Comparison of ENCODE assay signal across 8 cellular contexts in genomic region chr14:68975667-68976066, GRCh38. TPM values are rescaled to one million over a fixed set of nuclear protein-coding genes. Genes with fewer than 3 reads are reported as not detected.
DNase-seq lines count a peak whose midpoint lies in the region; ATAC-seq and TF ChIP-seq lines count a peak whose summit lies in the region.
"Had no signal": no experiment of that assay in that cellular context is flagged by ENCODE, and none has a peak within 500 bp of the region (broad histone marks: within the 10 kb centered on the region; RNA-seq: fewer than 3 reads in every experiment).

No MANE protein-coding gene starts in this region.

- H2BK20ac ChIP-seq in IMR-90 (ENCODE audit: low read depth, low read length) = peak overlapping the region; percentile 78

- H3K27ac ChIP-seq in IMR-90 (ENCODE audit: insufficient read depth, low read length) (peak overlapping the region; percentile 98), thyroid gland (peak overlapping the region in 2 of 3 donors; percentile 39 to 93)

- H3K4me1 ChIP-seq in IMR-90 (ENCODE audit: control insufficient read depth, insufficient read depth, low read length) (peaks cover 52% of the 10 kb centered on the region), thyroid gland (peaks cover 12 to 31% of the 10 kb centered on the region in 2 donors)

- POLR2A ChIA-PET in IMR-90 (lab: Charles Lee; ENCODE audit: unreplicated experiment) = interaction anchor here (0.9 to 3.4 kb wide), 5 partner anchors 17 to 82 kb away, joined by 3 to 11 read pairs (median 4); no protein-coding TSS in a partner anchor

- H3K79me1 ChIP-seq in IMR-90 (ENCODE audit: low read depth in 1 of 2, low read length in 2 of 2) = peaks cover 7 to 68% of the 10 kb centered on the region in 2 experiments; a peak in 3 of 4 replicates

- H3K36me3 ChIP-seq in IMR-90 (ENCODE audit: control insufficient read depth, insufficient read depth, low read length) (peaks cover 56% of the 10 kb centered on the region), thyroid gland (no peaks in the 10 kb centered on the region)

- peak overlapping the region; percentile 100 for H4K91ac ChIP-seq in IMR-90 (ENCODE audit: insufficient read depth, low read depth, low read length)

- DNase-seq in IMR-90 (peak; percentile 85), astrocyte of the hippocampus (ENCODE audit: low read depth, low spot score) (peak; percentile 83), iris pigment epithelial cell (ENCODE audit: low read depth) (peak; percentile 94), thyroid gland (peak; percentile 64 to 71), NCI-H2107 (lab: John Stamatoyannopoulos, UW) (no peak), DMS 273 treated with DMSO at 0.1 percent for 48 hours (lab: John Stamatoyannopoulos, UW) (no peak)
- DNase-seq: activated CD4-positive, alpha-beta T cell treated with anti-CD3 and anti-CD28 coated beads, Interleukin-2, amount 10 ng/mL, durations not matched to agents 24 days and 14 days had no signal

- H4K20me1 ChIP-seq in IMR-90 (ENCODE audit: insufficient read depth, low read length) = peaks cover 69% of the 10 kb centered on the region

- H3K18ac ChIP-seq in IMR-90 (ENCODE audit: low read depth, low read length) = peak overlapping the region; percentile 99

- intact Hi-C loops in IMR-90 (cut with micrococcal nuclease) = loop anchor here (2.0 to 5.0 kb wide), 2 partner anchors 35 to 113 kb away; no protein-coding TSS in a partner anchor
- intact Hi-C loops in thyroid gland (cut with DNase I) = loop anchor here (5.0 kb wide), 1 partner anchor 58 kb away; no protein-coding TSS in a partner anchor

- H2BK15ac ChIP-seq in IMR-90 (ENCODE audit: low read depth, low read length) = peak overlapping the region; percentile 98; the same call in 2 of the 3 replicates

- peak overlapping the region; percentile 99 for H3K4ac ChIP-seq in IMR-90 (ENCODE audit: low read depth, low read length)

- peak overlapping the region; percentile 26 for H2AFZ ChIP-seq in IMR-90 (replicated peaks; ENCODE audit: low read length, poor library complexity)

- H3K4me3 ChIP-seq in IMR-90 (ENCODE audit: insufficient read depth, low read depth, low read length) = peak overlapping the region; percentile 71
- H3K4me3 ChIP-seq in thyroid gland (replicated peaks in 1 of 3) = no peak overlapping the region

- peak overlapping the region; percentile 98 to 99; a peak in 3 of 4 replicates for H4K8ac ChIP-seq in IMR-90 (ENCODE audit: low read depth in 2 of 2, low read length in 2 of 2)

- peak; percentile 35; the same call in 1 of the 2 replicates for TF ChIP-seq RAD21 in IMR-90 (IDR thresholded peaks at IDR 0.05; ENCODE audit: low read length)

- dilution Hi-C loops in IMR-90 (cut with HindIII; ENCODE audit: low sequenced_read_pairs, unreplicated experiment) = no loop called here

- H3K9me3 ChIP-seq in IMR-90 (ENCODE audit: control insufficient read depth, insufficient read depth, low read length) (no peaks in the 10 kb centered on the region), thyroid gland (no peaks in the 10 kb centered on the region)

- peak; percentile 1; the same call in 1 of the 2 replicates for ATAC-seq in IMR-90 (ENCODE audit: low read depth)
- no peak for ATAC-seq in GM19452 (IDR thresholded peaks at IDR 0.05; ENCODE audit: unreplicated experiment)

- peak overlapping the region; percentile 99 for H3K23ac ChIP-seq in IMR-90 (ENCODE audit: low read depth, low read length)

- H2BK5ac ChIP-seq in IMR-90 (ENCODE audit: low read depth, low read length, poor library complexity, severe bottlenecking) = peak overlapping the region; percentile 98

- peak overlapping the region; percentile 99 for H2AK5ac ChIP-seq in IMR-90 (ENCODE audit: low read depth, low read length)

- peak overlapping the region; percentile 97 for H2BK120ac ChIP-seq in IMR-90 (ENCODE audit: low read depth, low read length)

- in situ Hi-C loops in IMR-90 (cut with MboI; ENCODE audit: low sequenced_read_pairs) = no loop called here

- H2AK9ac ChIP-seq in IMR-90 (replicated peaks; ENCODE audit: low read depth, low read length, poor library complexity) = peak overlapping the region; percentile 81

- H3K9ac ChIP-seq in IMR-90 (ENCODE audit: low read depth, low read length) = peak overlapping the region; percentile 100

- peak overlapping the region; percentile 99 for H3K14ac ChIP-seq in IMR-90 (replicated peaks; ENCODE audit: low read depth, low read length)

- WGBS in IMR-90 (ENCODE audit: extremely low coverage in 2 of 2, insufficient read length in 1 of 2), 2 experiments = no CpG with 5 or more reads among the region's 7 CpGs
- WGBS in thyroid gland, 2 donors = 29 to 34% methylated on average over 7 of the region's 7 CpGs

- H3K56ac ChIP-seq in IMR-90 (ENCODE audit: extremely low read depth, insufficient read depth, low read length) = peak overlapping the region; percentile 100

- CTCF ChIA-PET in IMR-90 (lab: Yijun Ruan, JAX) = interaction anchor here (0.8 to 2.2 kb wide), 3 partner anchors 9 to 132 kb away, joined by 3 to 6 read pairs (median 3); no protein-coding TSS in a partner anchor

- H3K27me3 ChIP-seq in IMR-90 (ENCODE audit: control insufficient read depth, insufficient read depth, low read length) = no peaks in the 10 kb centered on the region
- no peaks in the 10 kb centered on the region for H3K27me3 ChIP-seq in thyroid gland

- H3K4me2 ChIP-seq in IMR-90 (ENCODE audit: low read depth, low read length) = peak overlapping the region; percentile 97

- TF ChIP-seq POLR2A in IMR-90 (IDR thresholded peaks at IDR 0.05; ENCODE audit: low read depth, low read length) (peak; percentile 61; the same call in 1 of the 2 replicates), thyroid gland (IDR thresholded peaks at IDR 0.05) (peak in 1 of 2 donors; percentile 19)

- peaks cover 42% of the 10 kb centered on the region for H3K9me1 ChIP-seq in IMR-90 (ENCODE audit: insufficient read depth, low read length)

- BruUV-seq in IMR-90 (replicated peaks; lab: Mats Ljungman, UMichigan) = TSS peak; percentile 1

- H4K5ac ChIP-seq in IMR-90 (ENCODE audit: low read depth, low read length) = 0 out of 2 replicates have a peak overlapping the region, but pooled peaks have one; percentile 25

- TF ChIP-seq CTCF in IMR-90 (conservative IDR thresholded peaks at IDR 0.05; ENCODE audit: low read depth, low read length) = no peak
- TF ChIP-seq CTCF in thyroid gland (IDR thresholded peaks at IDR 0.05) = no peak

TF ChIP-seq in IMR-90, 13 proteins besides CTCF, POLR2A, EP300 and RAD21:
- TF ChIP-seq FOS (IDR thresholded peaks at IDR 0.05; ENCODE audit: low read depth, low read length) = no peak
- no peak for TF ChIP-seq USF2 (IDR thresholded peaks at IDR 0.05; ENCODE audit: low read depth, low read length)
- no peak; the same call in 1 of the 2 replicates for TF ChIP-seq BHLHE40 (IDR thresholded peaks at IDR 0.05; ENCODE audit: low read depth, low read length)
- TF ChIP-seq NFE2L2 (IDR thresholded peaks at IDR 0.05; ENCODE audit: low read depth, low read length) = no peak
- TF ChIP-seq RCOR1 (IDR thresholded peaks at IDR 0.05; ENCODE audit: insufficient replicate concordance, low read length) = no peak
- TF ChIP-seq RFX5 (IDR thresholded peaks at IDR 0.05; ENCODE audit: low read depth, low read length) = no peak
- TF ChIP-seq MAZ (IDR thresholded peaks at IDR 0.05; ENCODE audit: borderline replicate concordance, low read depth, low read length) = no peak
- no peak for TF ChIP-seq CHD1 (IDR thresholded peaks at IDR 0.05; ENCODE audit: low read depth, low read length)
- no peak for TF ChIP-seq ELK1 (IDR thresholded peaks at IDR 0.05; ENCODE audit: borderline replicate concordance, low read depth, low read length)
- TF ChIP-seq MXI1 (IDR thresholded peaks at IDR 0.05; ENCODE audit: borderline replicate concordance, low read depth, low read length) = peak; percentile 95
- no peak for TF ChIP-seq SMC3 (IDR thresholded peaks at IDR 0.05; ENCODE audit: low read depth, low read length)
- TF ChIP-seq CEBPB (IDR thresholded peaks at IDR 0.05; ENCODE audit: low read depth, low read length) = peak; percentile 2; the same call in 1 of the 2 replicates
- peak; percentile 11; the same call in 1 of the 2 replicates for TF ChIP-seq MAFK (IDR thresholded peaks at IDR 0.05; ENCODE audit: low read depth, low read length)

RNA-seq across cellular contexts. Expression of gene ACTN1, which starts 3.4 kb away (rescaled TPM):
- total RNA-seq in IMR-90 (2012; rRNA removed) (648 and 684 TPM in 2 replicates), thyroid gland (10 to 100 TPM; 48.1 to 90.4 (median 64.8) TPM)
- polyA plus RNA-seq in IMR-90 (2012; rRNA removed) = 766 and 895 TPM in 2 replicates
- 676 and 750 TPM in 2 replicates for polyA plus RNA-seq in IMR-90 (2012; cell fraction: cytosol; rRNA removed)
- polyA plus RNA-seq in IMR-90 (2012; cell fraction: nucleus; rRNA removed; ENCODE audit: low replicate concordance) = 1,803 and 1,926 TPM in 2 replicates

Comparison
In these comparisons a context has a peak if more than half of its experiments do, and no peak if none do; other contexts are left out.
1. DNase-seq: peak in IMR-90 (single experiment), astrocyte of the hippocampus (single experiment), iris pigment epithelial cell (single experiment) and thyroid gland (2 of 2); none in NCI-H2107 (single experiment) and DMS 273 treated with DMSO at 0.1 percent for 48 hours (single experiment).